In the genomic region with DNA sequence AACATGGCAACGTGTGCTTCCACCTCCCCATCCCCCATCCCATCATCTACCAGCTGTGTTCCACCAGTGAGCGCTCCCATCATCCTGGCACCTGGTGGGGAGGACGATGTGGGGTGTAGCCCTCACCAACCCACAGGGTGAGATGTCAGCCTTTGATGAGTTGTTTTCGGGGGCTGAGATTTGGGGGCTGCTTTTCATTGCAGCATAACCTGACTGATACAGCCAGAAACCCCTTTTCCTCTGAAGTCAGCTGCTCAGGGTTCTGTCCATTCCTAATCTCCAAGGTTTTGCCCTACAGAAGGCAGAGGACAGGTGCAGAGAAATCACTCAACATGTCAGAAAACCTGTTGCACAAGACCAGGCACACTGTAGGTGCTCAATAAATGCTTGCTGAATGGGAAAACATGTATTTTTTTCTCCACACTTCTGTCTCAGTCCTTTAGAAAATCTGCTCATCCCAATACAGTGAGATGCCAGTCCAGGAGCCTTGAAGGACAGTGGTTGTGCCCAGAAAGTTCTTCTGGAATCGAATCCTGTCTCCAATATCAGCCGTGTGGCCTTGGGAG, we compare ENCODE assay signal across 25 cellular contexts.
"Had no signal": no experiment of that assay in that cellular context is flagged by ENCODE, and none has a peak within 500 bp of the region (broad histone marks: within the 10 kb centered on the region; RNA-seq: fewer than 3 reads in every experiment).

No MANE protein-coding gene starts in this region.

- H3K79me2 ChIP-seq: hepatocyte had no signal

- DNase-seq: left ventricle myocardium inferior; mammary epithelial cell; mesenchymal stem cell; naive thymus-derived CD8-positive, alpha-beta T cell; nucleus accumbens; pancreas; posterior cingulate gyrus; retina; right cardiac atrium; sigmoid colon; small intestine; spleen; stimulated activated CD4-positive, alpha-beta T cell treated with anti-CD3 and anti-CD28 coated beads, Interleukin-4, amount 100 ng/mL, for 24 hours; stimulated activated naive CD4-positive, alpha-beta T cell; tibial artery; trophoblast cell; upper lobe of right lung had no signal

- FAIRE-seq: pancreas, small intestine had no signal

- H3K27ac Mint-ChIP-seq: naive thymus-derived CD8-positive, alpha-beta T cell; stimulated activated effector memory CD8-positive, alpha-beta T cell treated with anti-CD3 and anti-CD28 coated beads, Interleukin-12 subunit alpha, Interleukin-12 subunit beta, amount 100 ng/mL, for 72 hours; stimulated activated naive CD8-positive, alpha-beta T cell treated with anti-CD3 and anti-CD28 coated beads, Interleukin-15, Interleukin-2, amounts not matched to agents 100 ng/mL and 50 ng/mL, for 24 hours had no signal

- H3K4me3 ChIP-seq: hepatocyte, left ventricle myocardium inferior, pancreas, prostate gland, sigmoid colon, spleen, suprapubic skin, thoracic aorta, tibial artery, upper lobe of right lung had no signal

- H3K27ac ChIP-seq: hepatocyte, left ventricle myocardium inferior, pancreas, prostate gland, sigmoid colon, spleen, suprapubic skin, thoracic aorta, tibial artery, upper lobe of right lung had no signal

- H3K27me3 ChIP-seq: hepatocyte had no signal

- H3K4me1 Mint-ChIP-seq: naive thymus-derived CD8-positive, alpha-beta T cell; nephron; neural crest cell; stimulated activated effector memory CD8-positive, alpha-beta T cell treated with anti-CD3 and anti-CD28 coated beads, Interleukin-12 subunit alpha, Interleukin-12 subunit beta, amount 100 ng/mL, for 72 hours had no signal

- H3K9me3 Mint-ChIP-seq: nephron; neural crest cell; stimulated activated effector memory CD8-positive, alpha-beta T cell treated with anti-CD3 and anti-CD28 coated beads, Interleukin-12 subunit alpha, Interleukin-12 subunit beta, amount 100 ng/mL, for 72 hours; stimulated activated naive CD8-positive, alpha-beta T cell treated with anti-CD3 and anti-CD28 coated beads, Interleukin-15, Interleukin-2, amounts not matched to agents 100 ng/mL and 50 ng/mL, for 24 hours had no signal

- H2AFZ ChIP-seq: hepatocyte had no signal

- H3K4me2 ChIP-seq: hepatocyte had no signal

- H3K4me1 ChIP-seq: left ventricle myocardium inferior, pancreas, prostate gland, sigmoid colon, spleen, suprapubic skin, tibial artery, upper lobe of right lung had no signal

- ATAC-seq: naive thymus-derived CD8-positive, alpha-beta T cell; pancreas; right cardiac atrium; stimulated activated effector memory CD8-positive, alpha-beta T cell treated with anti-CD3 and anti-CD28 coated beads, Interleukin-12 subunit alpha, Interleukin-12 subunit beta, amount 100 ng/mL, for 72 hours had no signal

- H3K4me3 Mint-ChIP-seq: naive thymus-derived CD8-positive, alpha-beta T cell; nephron; neural crest cell; stimulated activated effector memory CD8-positive, alpha-beta T cell treated with anti-CD3 and anti-CD28 coated beads, Interleukin-12 subunit alpha, Interleukin-12 subunit beta, amount 100 ng/mL, for 72 hours; stimulated activated naive CD8-positive, alpha-beta T cell treated with anti-CD3 and anti-CD28 coated beads, Interleukin-15, Interleukin-2, amounts not matched to agents 100 ng/mL and 50 ng/mL, for 24 hours had no signal

- H3K9me3 ChIP-seq: pancreas, prostate gland, suprapubic skin, thoracic aorta, upper lobe of right lung had no signal

- H3K36me3 Mint-ChIP-seq: stimulated activated effector memory CD8-positive, alpha-beta T cell treated with anti-CD3 and anti-CD28 coated beads, Interleukin-12 subunit alpha, Interleukin-12 subunit beta, amount 100 ng/mL, for 72 hours had no signal

- H3K36me3 ChIP-seq: left ventricle myocardium inferior, pancreas, prostate gland, sigmoid colon, spleen, suprapubic skin, thoracic aorta, tibial artery, upper lobe of right lung had no signal
